12 cellular contexts compared by ENCODE assay signal in genomic region chr11:27468209-27468608, GRCh38. TPM values are rescaled to one million over a fixed set of nuclear protein-coding genes. Genes with fewer than 3 reads are reported as not detected.
DNase-seq lines count a peak whose midpoint lies in the region; ATAC-seq, FAIRE-seq and TF ChIP-seq lines count a peak whose summit lies in the region.
"Had no signal": no experiment of that assay in that cellular context is flagged by ENCODE, and none has a peak within 500 bp of the region (broad histone marks: within the 10 kb centered on the region; RNA-seq: fewer than 3 reads in every experiment).

No MANE protein-coding gene starts in this region.

- intact Hi-C loops in mammary epithelial cell (cut with micrococcal nuclease): loop anchor here (1.0 to 2.0 kb wide), 3 partner anchors 21 to 847 kb away; partner anchors contain the start of gene CCDC34
- intact Hi-C loops in activated CD4-positive, alpha-beta T cell treated with anti-CD3 and anti-CD28 coated beads for 36 hours (cut with DNase I, micrococcal nuclease): no loop called here

- CTCF ChIA-PET in A549 (lab: Yijun Ruan, JAX) (interaction anchor here (0.7 to 1.1 kb wide), 5 partner anchors 14 to 284 kb away, joined by 3 to 4 read pairs (median 3); no protein-coding TSS in a partner anchor), mammary epithelial cell (lab: Charles Lee; ENCODE audit: low non-redundant PET) (no interaction called here)
- CTCF ChIA-PET in activated CD4-positive, alpha-beta T cell treated with anti-CD3 and anti-CD28 coated beads for 36 hours (lab: Charles Lee): no interaction called here

- TF ChIP-seq POLR2A in A549 (IDR thresholded peaks at IDR 0.05; ENCODE audit: low read length): no peak

- dilution Hi-C loops in mammary epithelial cell (cut with HindIII; ENCODE audit: low sequenced_read_pairs): no loop called here

- no peak for TF ChIP-seq RAD21 in A549 (conservative IDR thresholded peaks at IDR 0.05 in 1 of 2, IDR thresholded peaks at IDR 0.05 in 1 of 2)

- H3K79me2 ChIP-seq in mammary epithelial cell (ENCODE audit: insufficient read depth, low read length): peaks cover 85% of the 10 kb centered on the region

- H3K4me3 Mint-ChIP-seq in activated CD4-positive, alpha-beta T cell treated with anti-CD3 and anti-CD28 coated beads for 36 hours: no peak overlapping the region
- H3K4me3 Mint-ChIP-seq: natural killer cell treated with Interleukin-12 subunit alpha and Interleukin-12 subunit beta and Interleukin-15 and Interleukin-18, amount 100 ng/mL, for 72 hours; stimulated activated memory B cell treated with anti-CD40 and anti-IgM and Interleukin-4, amounts not matched to agents 10 μg/mL and 1 μg/mL and 100 μg/mL, for 72 hours; T-cell had no signal

- in situ Hi-C loops in mammary epithelial cell (cut with MboI; ENCODE audit: low sequenced_read_pairs in 2 of 2): no loop called here

- H3K4me3 ChIP-seq in A549: peak overlapping the region; percentile 89
- peak overlapping the region; percentile 95 for H3K4me3 ChIP-seq in HUES6 (ENCODE audit: low read depth, low read length)
- H3K4me3 ChIP-seq in mammary epithelial cell (replicated peaks in 1 of 3; ENCODE audit: insufficient read depth in 1 of 3, low read depth in 2 of 3, low read length in 3 of 3): peak overlapping the region in 2 of 3 experiments; percentile 32 to 36

- ATAC-seq in A549 (0 out of 6 replicates have a peak, but pooled peaks of 1 of the 2 experiments have one; percentile 2), HG03280 (IDR thresholded peaks at IDR 0.05; ENCODE audit: unreplicated experiment) (no peak)
- ATAC-seq in activated CD4-positive, alpha-beta T cell treated with anti-CD3 and anti-CD28 coated beads for 36 hours: no peak
- ATAC-seq: natural killer cell treated with Interleukin-12 subunit alpha and Interleukin-12 subunit beta and Interleukin-15 and Interleukin-18, amount 100 ng/mL, for 72 hours; stimulated activated memory B cell treated with anti-CD40 and anti-IgM and Interleukin-4, amounts not matched to agents 10 μg/mL and 1 μg/mL and 100 μg/mL, for 72 hours; T-cell had no signal

- peaks cover 27% of the 10 kb centered on the region for H3K27me3 Mint-ChIP-seq in activated CD4-positive, alpha-beta T cell treated with anti-CD3 and anti-CD28 coated beads for 36 hours

- no peaks in the 10 kb centered on the region for H3K9me3 ChIP-seq in A549
- no peaks in the 10 kb centered on the region for H3K9me3 ChIP-seq in HUES6 (ENCODE audit: control insufficient read depth, insufficient read depth, low read depth, low read length)
- H3K9me3 ChIP-seq in mammary epithelial cell (replicated peaks; ENCODE audit: insufficient read depth, low read length): no peaks in the 10 kb centered on the region

- H3K4me1 Mint-ChIP-seq in activated CD4-positive, alpha-beta T cell treated with anti-CD3 and anti-CD28 coated beads for 36 hours: peaks cover 14% of the 10 kb centered on the region

- H4K20me1 ChIP-seq in mammary epithelial cell (ENCODE audit: insufficient read depth, low read length): no peaks in the 10 kb centered on the region

- peaks cover 54% of the 10 kb centered on the region for H3K4me1 ChIP-seq in A549
- H3K4me1 ChIP-seq in HUES6 (ENCODE audit: control insufficient read depth, insufficient read depth, low read length): peaks cover 55% of the 10 kb centered on the region
- peaks cover 68% of the 10 kb centered on the region for H3K4me1 ChIP-seq in mammary epithelial cell (ENCODE audit: insufficient read depth, low read length)

- FAIRE-seq in A549 (lab: Jason Lieb, UNC): no peak

- TF ChIP-seq CTCF in A549 (IDR thresholded peaks at IDR 0.05) (no peak), mammary epithelial cell (conservative IDR thresholded peaks at IDR 0.05 in 1 of 2, IDR thresholded peaks at IDR 0.05 in 1 of 2; ENCODE audit: extremely low read depth in 1 of 2, insufficient read depth in 1 of 2, low read depth in 1 of 2, low read length in 2 of 2) (no peak)

- no peak overlapping the region for H3K27ac Mint-ChIP-seq in activated CD4-positive, alpha-beta T cell treated with anti-CD3 and anti-CD28 coated beads for 36 hours
- H3K27ac Mint-ChIP-seq: natural killer cell treated with Interleukin-12 subunit alpha and Interleukin-12 subunit beta and Interleukin-15 and Interleukin-18, amount 100 ng/mL, for 72 hours; stimulated activated memory B cell treated with anti-CD40 and anti-IgM and Interleukin-4, amounts not matched to agents 10 μg/mL and 1 μg/mL and 100 μg/mL, for 72 hours; T-cell had no signal

- DNase-seq in A549 (ENCODE audit: low read depth in 1 of 2, low spot score in 1 of 2) (peak in 1 of 2 experiments; percentile 58), mammary epithelial cell (peak; percentile 92), kidney tubule cell (ENCODE audit: low spot score) (peak; percentile 95), D341Med (ENCODE audit: low spot score) (no peak)
- no peak for DNase-seq in stimulated activated CD4-positive, alpha-beta T cell treated with anti-CD3 and anti-CD28 coated beads, Interleukin-4, amount 100 ng/mL, for 24 hours
- no peak for DNase-seq in activated CD4-positive, alpha-beta T cell treated with anti-CD3 and anti-CD28 coated beads for 36 hours
- DNase-seq: activated naive CD4-positive, alpha-beta T cell treated with anti-CD3 and anti-CD28 coated beads, Interleukin-2, amount 50 U/mL, for 16 hours; T-cell had no signal

- H3K4me2 ChIP-seq in A549 (peak overlapping the region; percentile 79), mammary epithelial cell (ENCODE audit: insufficient read depth, low read depth, low read length) (peak overlapping the region; percentile 95)

- H3K36me3 ChIP-seq in HUES6 (ENCODE audit: control insufficient read depth, insufficient read depth, low read length): no peaks in the 10 kb centered on the region
- no peaks in the 10 kb centered on the region for H3K36me3 ChIP-seq in mammary epithelial cell (ENCODE audit: insufficient read depth, low read length)

- H3K9ac ChIP-seq in HUES6 (ENCODE audit: low read length): no peak overlapping the region
- H3K9ac ChIP-seq in mammary epithelial cell (ENCODE audit: insufficient read depth, low read length): peak overlapping the region; percentile 99

- H3K27me3 ChIP-seq in HUES6 (ENCODE audit: control insufficient read depth, insufficient read depth, low read length) (no peaks in the 10 kb centered on the region), mammary epithelial cell (ENCODE audit: insufficient read depth, low read length) (no peaks in the 10 kb centered on the region)

- no peaks in the 10 kb centered on the region for H3K9me3 Mint-ChIP-seq in activated CD4-positive, alpha-beta T cell treated with anti-CD3 and anti-CD28 coated beads for 36 hours (ENCODE audit: low read depth)
- H3K9me3 Mint-ChIP-seq: natural killer cell treated with Interleukin-12 subunit alpha and Interleukin-12 subunit beta and Interleukin-15 and Interleukin-18, amount 100 ng/mL, for 72 hours; stimulated activated memory B cell treated with anti-CD40 and anti-IgM and Interleukin-4, amounts not matched to agents 10 μg/mL and 1 μg/mL and 100 μg/mL, for 72 hours; T-cell had no signal

- POLR2A ChIA-PET in A549 (lab: Yijun Ruan, JAX): interaction anchor here (0.7 to 1.5 kb wide), 3 partner anchors 73 to 234 kb away, joined by 4 to 6 read pairs (median 4); no protein-coding TSS in a partner anchor
- POLR2A ChIA-PET in activated CD4-positive, alpha-beta T cell treated with anti-CD3 and anti-CD28 coated beads for 36 hours (lab: Charles Lee): no interaction called here

- H3K27ac ChIP-seq in A549 (peak overlapping the region; percentile 94 to 98), HUES6 (ENCODE audit: low read depth, low read length) (no peak overlapping the region), mammary epithelial cell (ENCODE audit: insufficient read depth, low read depth, low read length) (peak overlapping the region; percentile 99)

- TF ChIP-seq EP300 in A549 (IDR thresholded peaks at IDR 0.05): no peak

- H3K36me3 Mint-ChIP-seq in activated CD4-positive, alpha-beta T cell treated with anti-CD3 and anti-CD28 coated beads for 36 hours (ENCODE audit: low read depth): no peaks in the 10 kb centered on the region
- H3K36me3 Mint-ChIP-seq: natural killer cell treated with Interleukin-12 subunit alpha and Interleukin-12 subunit beta and Interleukin-15 and Interleukin-18, amount 100 ng/mL, for 72 hours; stimulated activated memory B cell treated with anti-CD40 and anti-IgM and Interleukin-4, amounts not matched to agents 10 μg/mL and 1 μg/mL and 100 μg/mL, for 72 hours; T-cell had no signal

- BruUV-seq in mammary epithelial cell (replicated peaks; lab: Mats Ljungman, UMichigan): no TSS peak

- no peak overlapping the region for H2AFZ ChIP-seq in mammary epithelial cell (ENCODE audit: low read depth, low read length)

TF ChIP-seq in A549, 52 proteins besides CTCF, POLR2A, EP300 and RAD21:
- TF ChIP-seq TP53 (CRISPR knock-in tag; IDR thresholded peaks at IDR 0.05) (no peak), MAZ (IDR thresholded peaks at IDR 0.05; ENCODE audit: borderline replicate concordance, low read depth, low read length) (no peak), TFCP2L1 (CRISPR knock-in tag; IDR thresholded peaks at IDR 0.05) (no peak), GATA3 (IDR thresholded peaks at IDR 0.05; ENCODE audit: borderline replicate concordance) (no peak), JUN (IDR thresholded peaks at IDR 0.05) (no peak; a peak in 1 of 5 replicates), PHF8 (IDR thresholded peaks at IDR 0.05; ENCODE audit: borderline replicate concordance, low read depth) (no peak)

RNA-seq across cellular contexts. Expression of gene LGR4, which starts 4.4 kb away (rescaled TPM):
- polyA plus RNA-seq in A549 (2011; rRNA removed) (130 and 145 TPM in 2 replicates), A549 (2017; fragmentation: RNase III; extraction: RNeasy Plus Mini Kit Qiagen cat#74134 plus additional on column Dnase treatment) (40.9 to 43.5 TPM (median 41.2 TPM) in 3 replicates), mammary epithelial cell (19.3 TPM)
- polyA plus RNA-seq in A549 (2012; cell fraction: cytosol; rRNA removed): 24.3 and 35.8 TPM in 2 replicates
- polyA plus RNA-seq in A549 (2012; cell fraction: nucleus; rRNA removed): 30.6 and 51.3 TPM in 2 replicates
- polyA minus RNA-seq in A549 (2011; rRNA and poly(A)+ RNA removed): 241 and 257 TPM in 2 replicates
- total RNA-seq in mammary epithelial cell: 10 to 100 TPM; 27.8 to 45.8 TPM
- polyA minus RNA-seq in mammary epithelial cell: 93.1 TPM
- total RNA-seq in activated CD4-positive, alpha-beta T cell treated with anti-CD3 and anti-CD28 coated beads for 36 hours: under 1 TPM; 0.19 to 0.21 TPM

RNA-seq across cellular contexts. Expression of gene LIN7C, which starts 38.4 kb away (rescaled TPM):
- polyA plus RNA-seq in A549 (2011; rRNA removed) (21.2 and 31.0 TPM in 2 replicates), A549 (2017; fragmentation: RNase III; extraction: RNeasy Plus Mini Kit Qiagen cat#74134 plus additional on column Dnase treatment) (9.0 to 10.1 TPM (median 9.7 TPM) in 3 replicates), mammary epithelial cell (16.3 TPM)
- polyA plus RNA-seq in A549 (2012; cell fraction: cytosol; rRNA removed): 5.5 and 6.2 TPM in 2 replicates
- 2.4 and 6.2 TPM in 2 replicates for polyA plus RNA-seq in A549 (2012; cell fraction: nucleus; rRNA removed)
- 10.5 and 11.6 TPM in 2 replicates for polyA minus RNA-seq in A549 (2011; rRNA and poly(A)+ RNA removed)
- 10 to 100 TPM; 43.7 to 76.3 TPM for total RNA-seq in mammary epithelial cell
- 20.2 TPM for polyA minus RNA-seq in mammary epithelial cell
- total RNA-seq in activated CD4-positive, alpha-beta T cell treated with anti-CD3 and anti-CD28 coated beads for 36 hours: 10 to 100 TPM; 16.1 to 19.2 TPM

Comparison
In these comparisons a context has a peak if more than half of its experiments do, and no peak if none do; other contexts are left out.
1. DNase-seq: peak in mammary epithelial cell (single experiment) and kidney tubule cell (single experiment); none in D341Med (single experiment), stimulated activated CD4-positive, alpha-beta T cell treated with anti-CD3 and anti-CD28 coated beads, Interleukin-4, amount 100 ng/mL, for 24 hours (single experiment) and activated CD4-positive, alpha-beta T cell treated with anti-CD3 and anti-CD28 coated beads for 36 hours (single experiment).
2. H3K4me3 ChIP-seq: peak in every context shown above with its lines; median percentile 95 in HUES6; 89 in A549; 34 in mammary epithelial cell.
3. RNA of gene LGR4, which starts 4.4 kb away (total RNA-seq): 27.8 to 45.8 TPM in mammary epithelial cell; 0.19 to 0.21 TPM in activated CD4-positive, alpha-beta T cell treated with anti-CD3 and anti-CD28 coated beads for 36 hours; every median in the first group is over 10 times any median in the second.